20 cellular contexts compared by ENCODE assay signal in genomic region chr9:27181381-27181780, GRCh38.
A peak's percentile ranks its signal among the peaks of the same experiment; 100 is the strongest.
DNase-seq lines count a peak whose midpoint lies in the region; ATAC-seq and TF ChIP-seq lines count a peak whose summit lies in the region.
"Had no signal": no experiment of that assay in that cellular context is flagged by ENCODE, and none has a peak within 500 bp of the region (broad histone marks: within the 10 kb centered on the region; RNA-seq: fewer than 3 reads in every experiment).

No MANE protein-coding gene starts in this region.

- no peak overlapping the region for H3K27ac Mint-ChIP-seq in stimulated activated naive B cell treated with anti-CD40 and anti-IgM and Interleukin-4, amounts not matched to agents 10 μg/mL and 1 μg/mL and 100 μg/mL, for 72 hours
- H3K27ac Mint-ChIP-seq: activated CD4-positive, alpha-beta memory T cell treated with anti-CD3 and anti-CD28 coated beads, Interleukin-2, amount 10 ng/mL, durations not matched to agents 7 days and 5 days; activated T-cell treated with anti-CD3 and anti-CD28 coated beads, Interleukin-2, amount 50 U/mL, for 72 hours; naive B cell; stimulated activated naive CD8-positive, alpha-beta T cell treated with anti-CD3 and anti-CD28 coated beads, Interleukin-15, Interleukin-2, amounts not matched to agents 100 ng/mL and 50 ng/mL, for 24 hours had no signal

- ATAC-seq in stimulated activated naive B cell treated with anti-CD40 and anti-IgM and Interleukin-4, amounts not matched to agents 10 μg/mL and 1 μg/mL and 100 μg/mL, for 72 hours (replicated peaks), result no peak
- no peak for ATAC-seq in HG03175 (IDR thresholded peaks at IDR 0.05; ENCODE audit: unreplicated experiment)
- ATAC-seq: activated T-cell treated with anti-CD3 and anti-CD28 coated beads, Interleukin-2, amount 50 U/mL, for 72 hours; upper lobe of right lung had no signal

- no peak overlapping the region for H3K4me3 Mint-ChIP-seq in stimulated activated naive B cell treated with anti-CD40 and anti-IgM and Interleukin-4, amounts not matched to agents 10 μg/mL and 1 μg/mL and 100 μg/mL, for 72 hours
- H3K4me3 Mint-ChIP-seq: activated CD4-positive, alpha-beta memory T cell treated with anti-CD3 and anti-CD28 coated beads, Interleukin-2, amount 10 ng/mL, durations not matched to agents 7 days and 5 days; activated T-cell treated with anti-CD3 and anti-CD28 coated beads, Interleukin-2, amount 50 U/mL, for 72 hours; naive B cell; stimulated activated naive CD8-positive, alpha-beta T cell treated with anti-CD3 and anti-CD28 coated beads, Interleukin-15, Interleukin-2, amounts not matched to agents 100 ng/mL and 50 ng/mL, for 24 hours had no signal

- no peaks in the 10 kb centered on the region for H3K27me3 ChIP-seq in brain microvascular endothelial cell (replicated peaks)
- H3K27me3 ChIP-seq: upper lobe of right lung had no signal

- peak overlapping the region; percentile 46 for H3K27ac ChIP-seq in brain microvascular endothelial cell
- H3K27ac ChIP-seq: HL-60, left ventricle myocardium inferior, SK-N-MC, upper lobe of right lung had no signal

- no peaks in the 10 kb centered on the region for H3K36me3 ChIP-seq in brain microvascular endothelial cell (replicated peaks)
- H3K36me3 ChIP-seq: upper lobe of right lung had no signal

- in situ Hi-C loops in brain microvascular endothelial cell (cut with HindIII; ENCODE audit: low pct_ligation_motif_present, low sequenced_read_pairs), result no loop called here

- no peak for TF ChIP-seq CTCF in AG10803 (conservative IDR thresholded peaks at IDR 0.05; ENCODE audit: low read length)
- TF ChIP-seq CTCF in brain microvascular endothelial cell (IDR thresholded peaks at IDR 0.05; ENCODE audit: low read depth, low read length, missing control alignments), result no peak
- no peak for TF ChIP-seq CTCF in GM10266 (IDR thresholded peaks at IDR 0.05; ENCODE audit: control insufficient read depth, insufficient read depth, low read depth, missing control alignments)

- H3K9me3 Mint-ChIP-seq in stimulated activated naive B cell treated with anti-CD40 and anti-IgM and Interleukin-4, amounts not matched to agents 10 μg/mL and 1 μg/mL and 100 μg/mL, for 72 hours, result peaks cover 5 to 9% of the 10 kb centered on the region in 2 donors
- H3K9me3 Mint-ChIP-seq: stimulated activated naive CD8-positive, alpha-beta T cell treated with anti-CD3 and anti-CD28 coated beads, Interleukin-15, Interleukin-2, amounts not matched to agents 100 ng/mL and 50 ng/mL, for 24 hours had no signal

- H3K4me3 ChIP-seq in AG10803 (ENCODE audit: low read length), result no peak overlapping the region
- H3K4me3 ChIP-seq in brain microvascular endothelial cell (ENCODE audit: low read depth, low read length), result no peak overlapping the region
- H3K4me3 ChIP-seq: left ventricle myocardium inferior, SK-N-MC, upper lobe of right lung had no signal

- DNase-seq in AG10803 (ENCODE audit: low read depth), result peak; percentile 65
- DNase-seq in LoVo (ENCODE audit: low spot score), result peak; percentile 44
- DNase-seq in brain microvascular endothelial cell, result peak; percentile 59
- peak; percentile 23 for DNase-seq in glomerular visceral epithelial cell (ENCODE audit: extremely low spot score)
- DNase-seq in stimulated activated naive B cell treated with anti-CD40 and anti-IgM and Interleukin-4, amounts not matched to agents 10 μg/mL and 1 μg/mL and 100 μg/mL, for 72 hours, result no peak
- DNase-seq in GM10266 (ENCODE audit: extremely low spot score), result no peak
- no peak for DNase-seq in COLO829 (ENCODE audit: low spot score)
- DNase-seq: ACHN; activated CD4-positive, alpha-beta memory T cell treated with anti-CD3 and anti-CD28 coated beads, Interleukin-2, amount 10 ng/mL, durations not matched to agents 7 days and 5 days; activated T-cell treated with anti-CD3 and anti-CD28 coated beads, Interleukin-2, amount 50 U/mL, for 72 hours; COR-L47; left ventricle myocardium inferior; naive B cell; NCI-H1930; NCI-H524; upper lobe of right lung had no signal

- peaks cover 0 to 5% of the 10 kb centered on the region in 2 donors for H3K27me3 Mint-ChIP-seq in stimulated activated naive B cell treated with anti-CD40 and anti-IgM and Interleukin-4, amounts not matched to agents 10 μg/mL and 1 μg/mL and 100 μg/mL, for 72 hours
- H3K27me3 Mint-ChIP-seq: activated CD4-positive, alpha-beta memory T cell treated with anti-CD3 and anti-CD28 coated beads, Interleukin-2, amount 10 ng/mL, durations not matched to agents 7 days and 5 days; stimulated activated naive CD8-positive, alpha-beta T cell treated with anti-CD3 and anti-CD28 coated beads, Interleukin-15, Interleukin-2, amounts not matched to agents 100 ng/mL and 50 ng/mL, for 24 hours had no signal

- no peaks in the 10 kb centered on the region for H3K36me3 Mint-ChIP-seq in stimulated activated naive B cell treated with anti-CD40 and anti-IgM and Interleukin-4, amounts not matched to agents 10 μg/mL and 1 μg/mL and 100 μg/mL, for 72 hours
- H3K36me3 Mint-ChIP-seq: naive B cell had no signal

- H3K4me1 Mint-ChIP-seq in stimulated activated naive B cell treated with anti-CD40 and anti-IgM and Interleukin-4, amounts not matched to agents 10 μg/mL and 1 μg/mL and 100 μg/mL, for 72 hours, result no peaks in the 10 kb centered on the region
- H3K4me1 Mint-ChIP-seq: activated CD4-positive, alpha-beta memory T cell treated with anti-CD3 and anti-CD28 coated beads, Interleukin-2, amount 10 ng/mL, durations not matched to agents 7 days and 5 days; naive B cell had no signal

Comparison
In these comparisons a context has a peak if more than half of its experiments do, and no peak if none do; other contexts are left out.
1. DNase-seq: peak in AG10803 (single experiment), LoVo (single experiment), brain microvascular endothelial cell (single experiment) and glomerular visceral epithelial cell (single experiment); none in stimulated activated naive B cell treated with anti-CD40 and anti-IgM and Interleukin-4, amounts not matched to agents 10 μg/mL and 1 μg/mL and 100 μg/mL, for 72 hours (single experiment), GM10266 (single experiment) and COLO829 (single experiment).